1 cellular context compared by ENCODE assay signal in the genomic region with DNA sequence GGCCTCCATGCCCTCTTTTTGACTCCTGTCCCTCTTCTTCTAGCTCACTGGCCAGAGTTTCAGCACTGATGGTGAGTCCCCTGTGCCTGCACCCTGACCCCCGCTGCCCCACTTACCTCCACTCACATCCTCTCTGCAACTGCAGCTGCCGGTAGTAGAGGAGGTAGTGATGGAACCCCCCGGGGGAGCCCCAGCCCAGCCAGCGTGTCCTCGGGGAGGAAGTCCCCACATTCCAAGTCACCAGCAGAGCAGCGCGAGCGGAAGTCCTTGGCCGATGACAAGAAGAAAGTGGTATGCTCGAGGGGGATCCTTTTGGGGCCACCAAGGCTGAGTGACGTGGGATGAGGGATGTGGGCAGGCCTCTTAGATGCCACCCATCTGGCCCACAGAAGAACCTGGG.
TF ChIP-seq lines count a peak whose summit lies in the region.

No MANE protein-coding gene starts in this region.

TF ChIP-seq in GM12878, 131 proteins besides CTCF, POLR2A, EP300 and RAD21:
- TF ChIP-seq, protein P1, sequence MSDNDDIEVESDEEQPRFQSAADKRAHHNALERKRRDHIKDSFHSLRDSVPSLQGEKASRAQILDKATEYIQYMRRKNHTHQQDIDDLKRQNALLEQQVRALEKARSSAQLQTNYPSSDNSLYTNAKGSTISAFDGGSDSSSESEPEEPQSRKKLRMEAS (IDR thresholded peaks at IDR 0.05; ENCODE audit: low read depth, low read length), result no peak
- TF ChIP-seq, protein P2, sequence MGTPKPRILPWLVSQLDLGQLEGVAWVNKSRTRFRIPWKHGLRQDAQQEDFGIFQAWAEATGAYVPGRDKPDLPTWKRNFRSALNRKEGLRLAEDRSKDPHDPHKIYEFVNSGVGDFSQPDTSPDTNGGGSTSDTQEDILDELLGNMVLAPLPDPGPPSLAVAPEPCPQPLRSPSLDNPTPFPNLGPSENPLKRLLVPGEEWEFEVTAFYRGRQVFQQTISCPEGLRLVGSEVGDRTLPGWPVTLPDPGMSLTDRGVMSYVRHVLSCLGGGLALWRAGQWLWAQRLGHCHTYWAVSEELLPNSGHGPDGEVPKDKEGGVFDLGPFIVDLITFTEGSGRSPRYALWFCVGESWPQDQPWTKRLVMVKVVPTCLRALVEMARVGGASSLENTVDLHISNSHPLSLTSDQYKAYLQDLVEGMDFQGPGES (IDR thresholded peaks at IDR 0.05), result no peak
- TF ChIP-seq NRF1 (conservative IDR thresholded peaks at IDR 0.05; ENCODE audit: low read depth, low read length), result no peak
- TF ChIP-seq, protein P3, sequence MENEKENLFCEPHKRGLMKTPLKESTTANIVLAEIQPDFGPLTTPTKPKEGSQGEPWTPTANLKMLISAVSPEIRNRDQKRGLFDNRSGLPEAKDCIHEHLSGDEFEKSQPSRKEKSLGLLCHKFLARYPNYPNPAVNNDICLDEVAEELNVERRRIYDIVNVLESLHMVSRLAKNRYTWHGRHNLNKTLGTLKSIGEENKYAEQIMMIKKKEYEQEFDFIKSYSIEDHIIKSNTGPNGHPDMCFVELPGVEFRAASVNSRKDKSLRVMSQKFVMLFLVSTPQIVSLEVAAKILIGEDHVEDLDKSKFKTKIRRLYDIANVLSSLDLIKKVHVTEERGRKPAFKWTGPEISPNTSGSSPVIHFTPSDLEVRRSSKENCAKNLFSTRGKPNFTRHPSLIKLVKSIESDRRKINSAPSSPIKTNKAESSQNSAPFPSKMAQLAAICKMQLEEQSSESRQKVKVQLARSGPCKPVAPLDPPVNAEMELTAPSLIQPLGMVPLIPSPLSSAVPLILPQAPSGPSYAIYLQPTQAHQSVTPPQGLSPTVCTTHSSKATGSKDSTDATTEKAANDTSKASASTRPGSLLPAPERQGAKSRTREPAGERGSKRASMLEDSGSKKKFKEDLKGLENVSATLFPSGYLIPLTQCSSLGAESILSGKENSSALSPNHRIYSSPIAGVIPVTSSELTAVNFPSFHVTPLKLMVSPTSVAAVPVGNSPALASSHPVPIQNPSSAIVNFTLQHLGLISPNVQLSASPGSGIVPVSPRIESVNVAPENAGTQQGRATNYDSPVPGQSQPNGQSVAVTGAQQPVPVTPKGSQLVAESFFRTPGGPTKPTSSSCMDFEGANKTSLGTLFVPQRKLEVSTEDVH (IDR thresholded peaks at IDR 0.05; ENCODE audit: low read depth, partially characterized antibody), result no peak
- peak; percentile 74 for TF ChIP-seq PAX5 (IDR thresholded peaks at IDR 0.05; ENCODE audit: borderline replicate concordance, low read depth, low read length)
- TF ChIP-seq PAX8 (IDR thresholded peaks at IDR 0.05), result no peak
- no peak for TF ChIP-seq SUZ12 (IDR thresholded peaks at IDR 0.05; ENCODE audit: unreplicated experiment)
- TF ChIP-seq NR2F1 (conservative IDR thresholded peaks at IDR 0.05), result peak; percentile 48
- no peak for TF ChIP-seq BRCA1 (IDR thresholded peaks at IDR 0.05; ENCODE audit: low read depth, low read length)
- TF ChIP-seq MEF2B (IDR thresholded peaks at IDR 0.05; ENCODE audit: partially characterized antibody, poor library complexity, severe bottlenecking), result no peak
- TF ChIP-seq KDM1A (IDR thresholded peaks at IDR 0.05; ENCODE audit: borderline replicate concordance), result no peak
- TF ChIP-seq YBX1 (IDR thresholded peaks at IDR 0.05), result no peak
- TF ChIP-seq CEBPB (IDR thresholded peaks at IDR 0.05; ENCODE audit: borderline replicate concordance in 1 of 2, low read depth in 2 of 2, low read length in 2 of 2), result no peak
- TF ChIP-seq RFX5 (IDR thresholded peaks at IDR 0.05; ENCODE audit: low read depth, low read length), result no peak
- TF ChIP-seq IKZF1 (conservative IDR thresholded peaks at IDR 0.05), result 0 out of 2 replicates have a peak, but pooled peaks have one; percentile 20
- TF ChIP-seq SMARCA5 (IDR thresholded peaks at IDR 0.05), result no peak
- TF ChIP-seq TCF7 (IDR thresholded peaks at IDR 0.05; ENCODE audit: borderline replicate concordance), result no peak
- TF ChIP-seq, protein P4, sequence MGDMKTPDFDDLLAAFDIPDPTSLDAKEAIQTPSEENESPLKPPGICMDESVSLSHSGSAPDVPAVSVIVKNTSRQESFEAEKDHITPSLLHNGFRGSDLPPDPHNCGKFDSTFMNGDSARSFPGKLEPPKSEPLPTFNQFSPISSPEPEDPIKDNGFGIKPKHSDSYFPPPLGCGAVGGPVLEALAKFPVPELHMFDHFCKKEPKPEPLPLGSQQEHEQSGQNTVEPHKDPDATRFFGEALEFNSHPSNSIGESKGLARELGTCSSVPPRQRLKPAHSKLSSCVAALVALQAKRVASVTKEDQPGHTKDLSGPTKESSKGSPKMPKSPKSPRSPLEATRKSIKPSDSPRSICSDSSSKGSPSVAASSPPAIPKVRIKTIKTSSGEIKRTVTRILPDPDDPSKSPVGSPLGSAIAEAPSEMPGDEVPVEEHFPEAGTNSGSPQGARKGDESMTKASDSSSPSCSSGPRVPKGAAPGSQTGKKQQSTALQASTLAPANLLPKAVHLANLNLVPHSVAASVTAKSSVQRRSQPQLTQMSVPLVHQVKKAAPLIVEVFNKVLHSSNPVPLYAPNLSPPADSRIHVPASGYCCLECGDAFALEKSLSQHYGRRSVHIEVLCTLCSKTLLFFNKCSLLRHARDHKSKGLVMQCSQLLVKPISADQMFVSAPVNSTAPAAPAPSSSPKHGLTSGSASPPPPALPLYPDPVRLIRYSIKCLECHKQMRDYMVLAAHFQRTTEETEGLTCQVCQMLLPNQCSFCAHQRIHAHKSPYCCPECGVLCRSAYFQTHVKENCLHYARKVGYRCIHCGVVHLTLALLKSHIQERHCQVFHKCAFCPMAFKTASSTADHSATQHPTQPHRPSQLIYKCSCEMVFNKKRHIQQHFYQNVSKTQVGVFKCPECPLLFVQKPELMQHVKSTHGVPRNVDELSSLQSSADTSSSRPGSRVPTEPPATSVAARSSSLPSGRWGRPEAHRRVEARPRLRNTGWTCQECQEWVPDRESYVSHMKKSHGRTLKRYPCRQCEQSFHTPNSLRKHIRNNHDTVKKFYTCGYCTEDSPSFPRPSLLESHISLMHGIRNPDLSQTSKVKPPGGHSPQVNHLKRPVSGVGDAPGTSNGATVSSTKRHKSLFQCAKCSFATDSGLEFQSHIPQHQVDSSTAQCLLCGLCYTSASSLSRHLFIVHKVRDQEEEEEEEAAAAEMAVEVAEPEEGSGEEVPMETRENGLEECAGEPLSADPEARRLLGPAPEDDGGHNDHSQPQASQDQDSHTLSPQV (IDR thresholded peaks at IDR 0.05), result no peak
- TF ChIP-seq, protein P5, sequence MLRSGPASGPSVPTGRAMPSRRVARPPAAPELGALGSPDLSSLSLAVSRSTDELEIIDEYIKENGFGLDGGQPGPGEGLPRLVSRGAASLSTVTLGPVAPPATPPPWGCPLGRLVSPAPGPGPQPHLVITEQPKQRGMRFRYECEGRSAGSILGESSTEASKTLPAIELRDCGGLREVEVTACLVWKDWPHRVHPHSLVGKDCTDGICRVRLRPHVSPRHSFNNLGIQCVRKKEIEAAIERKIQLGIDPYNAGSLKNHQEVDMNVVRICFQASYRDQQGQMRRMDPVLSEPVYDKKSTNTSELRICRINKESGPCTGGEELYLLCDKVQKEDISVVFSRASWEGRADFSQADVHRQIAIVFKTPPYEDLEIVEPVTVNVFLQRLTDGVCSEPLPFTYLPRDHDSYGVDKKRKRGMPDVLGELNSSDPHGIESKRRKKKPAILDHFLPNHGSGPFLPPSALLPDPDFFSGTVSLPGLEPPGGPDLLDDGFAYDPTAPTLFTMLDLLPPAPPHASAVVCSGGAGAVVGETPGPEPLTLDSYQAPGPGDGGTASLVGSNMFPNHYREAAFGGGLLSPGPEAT (IDR thresholded peaks at IDR 0.05; ENCODE audit: low read depth), result no peak
- TF ChIP-seq BCL11A (IDR thresholded peaks at IDR 0.05; ENCODE audit: low read depth, low read length), result no peak
- TF ChIP-seq, protein P6, sequence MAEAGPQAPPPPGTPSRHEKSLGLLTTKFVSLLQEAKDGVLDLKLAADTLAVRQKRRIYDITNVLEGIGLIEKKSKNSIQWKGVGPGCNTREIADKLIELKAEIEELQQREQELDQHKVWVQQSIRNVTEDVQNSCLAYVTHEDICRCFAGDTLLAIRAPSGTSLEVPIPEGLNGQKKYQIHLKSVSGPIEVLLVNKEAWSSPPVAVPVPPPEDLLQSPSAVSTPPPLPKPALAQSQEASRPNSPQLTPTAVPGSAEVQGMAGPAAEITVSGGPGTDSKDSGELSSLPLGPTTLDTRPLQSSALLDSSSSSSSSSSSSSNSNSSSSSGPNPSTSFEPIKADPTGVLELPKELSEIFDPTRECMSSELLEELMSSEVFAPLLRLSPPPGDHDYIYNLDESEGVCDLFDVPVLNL (IDR thresholded peaks at IDR 0.05; ENCODE audit: low read depth, low read length), result no peak
- no peak for TF ChIP-seq SMAD1 (IDR thresholded peaks at IDR 0.05; ENCODE audit: low read depth, partially characterized antibody)
- TF ChIP-seq, protein P7, sequence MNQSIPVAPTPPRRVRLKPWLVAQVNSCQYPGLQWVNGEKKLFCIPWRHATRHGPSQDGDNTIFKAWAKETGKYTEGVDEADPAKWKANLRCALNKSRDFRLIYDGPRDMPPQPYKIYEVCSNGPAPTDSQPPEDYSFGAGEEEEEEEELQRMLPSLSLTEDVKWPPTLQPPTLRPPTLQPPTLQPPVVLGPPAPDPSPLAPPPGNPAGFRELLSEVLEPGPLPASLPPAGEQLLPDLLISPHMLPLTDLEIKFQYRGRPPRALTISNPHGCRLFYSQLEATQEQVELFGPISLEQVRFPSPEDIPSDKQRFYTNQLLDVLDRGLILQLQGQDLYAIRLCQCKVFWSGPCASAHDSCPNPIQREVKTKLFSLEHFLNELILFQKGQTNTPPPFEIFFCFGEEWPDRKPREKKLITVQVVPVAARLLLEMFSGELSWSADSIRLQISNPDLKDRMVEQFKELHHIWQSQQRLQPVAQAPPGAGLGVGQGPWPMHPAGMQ (IDR thresholded peaks at IDR 0.05; ENCODE audit: borderline replicate concordance), result no peak
- no peak for TF ChIP-seq EZH2 (IDR thresholded peaks at IDR 0.05; ENCODE audit: borderline replicate concordance, control insufficient read depth, low read depth, low read length)
- TF ChIP-seq RBBP5 (conservative IDR thresholded peaks at IDR 0.05), result no peak
- no peak for TF ChIP-seq GATAD2B (conservative IDR thresholded peaks at IDR 0.05; ENCODE audit: low read depth)
- TF ChIP-seq SPI1 (IDR thresholded peaks at IDR 0.05; ENCODE audit: borderline replicate concordance, insufficient read depth, low read depth, low read length), result peak; percentile 63; the same call in 1 of the 2 replicates
- no peak for TF ChIP-seq TARDBP (IDR thresholded peaks at IDR 0.05; ENCODE audit: borderline replicate concordance)
- TF ChIP-seq, protein P8, sequence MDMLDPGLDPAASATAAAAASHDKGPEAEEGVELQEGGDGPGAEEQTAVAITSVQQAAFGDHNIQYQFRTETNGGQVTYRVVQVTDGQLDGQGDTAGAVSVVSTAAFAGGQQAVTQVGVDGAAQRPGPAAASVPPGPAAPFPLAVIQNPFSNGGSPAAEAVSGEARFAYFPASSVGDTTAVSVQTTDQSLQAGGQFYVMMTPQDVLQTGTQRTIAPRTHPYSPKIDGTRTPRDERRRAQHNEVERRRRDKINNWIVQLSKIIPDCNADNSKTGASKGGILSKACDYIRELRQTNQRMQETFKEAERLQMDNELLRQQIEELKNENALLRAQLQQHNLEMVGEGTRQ (IDR thresholded peaks at IDR 0.05; ENCODE audit: borderline replicate concordance, low read depth, low read length), result no peak
- no peak for TF ChIP-seq NBN (IDR thresholded peaks at IDR 0.05)
- no peak for TF ChIP-seq ZBED1 (IDR thresholded peaks at IDR 0.05; ENCODE audit: borderline replicate concordance)
